1 cellular context compared by ENCODE assay signal in genomic region chr2:42928692-42929576, GRCh38.
TF ChIP-seq lines count a peak whose summit lies in the region.

No MANE protein-coding gene starts in this region.

TF ChIP-seq in HepG2, 621 proteins besides CTCF, POLR2A, EP300 and RAD21 (continued from another document):
- TF ChIP-seq PRDM4 (CRISPR knock-in tag; IDR thresholded peaks at IDR 0.05; ENCODE audit: borderline replicate concordance): 0 out of 2 replicates have a peak, but pooled peaks have one; percentile 55
- peak; percentile 64; the same call in 1 of the 2 replicates for TF ChIP-seq ZNF776 (CRISPR knock-in tag; IDR thresholded peaks at IDR 0.05)
- no peak; the same call in 1 of the 2 replicates for TF ChIP-seq ZFP41 (CRISPR knock-in tag; IDR thresholded peaks at IDR 0.05; ENCODE audit: borderline replicate concordance)
- TF ChIP-seq AHDC1 (CRISPR knock-in tag; IDR thresholded peaks at IDR 0.05; ENCODE audit: borderline replicate concordance): no peak; the same call in 1 of the 2 replicates
- no peak for TF ChIP-seq ZNF570 (CRISPR knock-in tag; IDR thresholded peaks at IDR 0.05; ENCODE audit: borderline replicate concordance)
- no peak; the same call in 1 of the 2 replicates for TF ChIP-seq ZNF567 (CRISPR knock-in tag; IDR thresholded peaks at IDR 0.05; ENCODE audit: borderline replicate concordance)
- 0 out of 2 replicates have a peak, but pooled peaks have one; percentile 29 for TF ChIP-seq NFKBIZ (CRISPR knock-in tag; IDR thresholded peaks at IDR 0.05)
- TF ChIP-seq PREB (CRISPR knock-in tag; IDR thresholded peaks at IDR 0.05): no peak
- TF ChIP-seq DNMT3B (CRISPR knock-in tag; conservative IDR thresholded peaks at IDR 0.05): no peak
- TF ChIP-seq TCF7 (IDR thresholded peaks at IDR 0.05; ENCODE audit: low read depth): no peak
- TF ChIP-seq ATF4 (CRISPR knock-in tag; IDR thresholded peaks at IDR 0.05): peak in 1 of 2 experiments; percentile 51; a peak in 1 of 4 replicates
- TF ChIP-seq DDIT3 (CRISPR knock-in tag; IDR thresholded peaks at IDR 0.05): no peak
- TF ChIP-seq ZNF33A (CRISPR knock-in tag; IDR thresholded peaks at IDR 0.05; ENCODE audit: borderline replicate concordance): no peak
- TF ChIP-seq FOXM1 (CRISPR knock-in tag; IDR thresholded peaks at IDR 0.05): no peak
- no peak; the same call in 1 of the 2 replicates for TF ChIP-seq ZNF558 (CRISPR knock-in tag; IDR thresholded peaks at IDR 0.05; ENCODE audit: borderline replicate concordance)
- peak; percentile 91 for TF ChIP-seq MED1 (CRISPR knock-in tag; IDR thresholded peaks at IDR 0.05)
- TF ChIP-seq ZNF557 (CRISPR knock-in tag; IDR thresholded peaks at IDR 0.05): 0 out of 2 replicates have a peak, but pooled peaks have one; percentile 52
- TF ChIP-seq SNAPC5 (CRISPR knock-in tag; IDR thresholded peaks at IDR 0.05; ENCODE audit: borderline replicate concordance): 0 out of 2 replicates have a peak, but pooled peaks have one; percentile 67
- peak; percentile 47; the same call in 1 of the 2 replicates for TF ChIP-seq ZSCAN9 (CRISPR knock-in tag; IDR thresholded peaks at IDR 0.05; ENCODE audit: borderline replicate concordance)
- 0 out of 2 replicates have a peak, but pooled peaks have one; percentile 51 for TF ChIP-seq ZSCAN29 (CRISPR knock-in tag; conservative IDR thresholded peaks at IDR 0.05)
- no peak for TF ChIP-seq ETS1 (CRISPR knock-in tag; IDR thresholded peaks at IDR 0.05)
- no peak for TF ChIP-seq PLRG1 (conservative IDR thresholded peaks at IDR 0.05)
- no peak for TF ChIP-seq ZNF878 (CRISPR knock-in tag; IDR thresholded peaks at IDR 0.05)
- TF ChIP-seq ZFP37 (CRISPR knock-in tag; IDR thresholded peaks at IDR 0.05; ENCODE audit: borderline replicate concordance): no peak
- no peak for TF ChIP-seq FOSL1 (CRISPR knock-in tag; IDR thresholded peaks at IDR 0.05; ENCODE audit: borderline replicate concordance)
- TF ChIP-seq DRAP1 (CRISPR knock-in tag; IDR thresholded peaks at IDR 0.05): peak; percentile 44; the same call in 1 of the 2 replicates
- TF ChIP-seq ZNF34 (CRISPR knock-in tag; IDR thresholded peaks at IDR 0.05; ENCODE audit: borderline replicate concordance): no peak
- TF ChIP-seq ZNF605 (CRISPR knock-in tag; IDR thresholded peaks at IDR 0.05): no peak; the same call in none of the 2 replicates
- TF ChIP-seq MTF1 (CRISPR knock-in tag; IDR thresholded peaks at IDR 0.05): no peak
- TF ChIP-seq RNF219 (CRISPR knock-in tag; IDR thresholded peaks at IDR 0.05): no peak
- TF ChIP-seq TOPORS (CRISPR knock-in tag; IDR thresholded peaks at IDR 0.05): peak; percentile 79
- no peak for TF ChIP-seq GABPA (IDR thresholded peaks at IDR 0.05; ENCODE audit: low read depth, low read length)
- no peak for TF ChIP-seq GABPA (CRISPR knock-in tag; IDR thresholded peaks at IDR 0.05; ENCODE audit: low read depth)
- peak; percentile 61; the same call in 1 of the 2 replicates for TF ChIP-seq POGK (CRISPR knock-in tag; conservative IDR thresholded peaks at IDR 0.05)
- no peak for TF ChIP-seq SCMH1 (CRISPR knock-in tag; IDR thresholded peaks at IDR 0.05; ENCODE audit: borderline replicate concordance)
- TF ChIP-seq AGO1 (IDR thresholded peaks at IDR 0.05; ENCODE audit: low read depth, low read length, poor library complexity, severe bottlenecking): no peak
- TF ChIP-seq ZKSCAN5 (CRISPR knock-in tag; IDR thresholded peaks at IDR 0.05): 0 out of 2 replicates have a peak, but pooled peaks have one; percentile 36
- no peak; the same call in 1 of the 2 replicates for TF ChIP-seq ZNF383 (CRISPR knock-in tag; IDR thresholded peaks at IDR 0.05; ENCODE audit: borderline replicate concordance)
